8 cellular contexts compared by ENCODE assay signal in genomic region chr16:75109732-75110243, GRCh38. TPM values are rescaled to one million over a fixed set of nuclear protein-coding genes. Genes with fewer than 3 reads are reported as not detected.
DNase-seq lines count a peak whose midpoint lies in the region; ATAC-seq, FAIRE-seq and TF ChIP-seq lines count a peak whose summit lies in the region.

No MANE protein-coding gene starts in this region.

- H3K36me3 ChIP-seq in bronchial epithelial cell (ENCODE audit: control insufficient read depth, insufficient read depth, low read length) (peaks cover 5% of the 10 kb centered on the region), mucosa of stomach (ENCODE audit: control insufficient read depth, insufficient read depth, low read length) (peaks cover 4% of the 10 kb centered on the region)

- no peaks in the 10 kb centered on the region for H3K9me3 ChIP-seq in mucosa of stomach (ENCODE audit: control insufficient read depth, low read length)

- peak; percentile 22 for TF ChIP-seq CTCF in bronchial epithelial cell (IDR thresholded peaks at IDR 0.05; ENCODE audit: insufficient read depth, low read length, severe bottlenecking)

- DNase-seq in DMS53 treated with DMSO at 0.1 percent for 48 hours (lab: John Stamatoyannopoulos, UW; ENCODE audit: unreplicated experiment) (peak; percentile 23), NCI-H446 treated with DMSO at 0.1 percent for 48 hours (lab: John Stamatoyannopoulos, UW) (peak; percentile 11), bronchial epithelial cell (ENCODE audit: low read depth) (no peak), NCI-H187 (lab: John Stamatoyannopoulos, UW) (no peak), RKO (ENCODE audit: low spot score) (no peak)

- H3K9ac ChIP-seq in mucosa of stomach (ENCODE audit: low read length): peak overlapping the region; percentile 56

- ATAC-seq in HG03439 (IDR thresholded peaks at IDR 0.05; ENCODE audit: unreplicated experiment): no peak
- ATAC-seq in HG03342 (IDR thresholded peaks at IDR 0.05; ENCODE audit: unreplicated experiment): no peak

- H3K27me3 ChIP-seq in bronchial epithelial cell (ENCODE audit: control insufficient read depth, insufficient read depth, low read length) (no peaks in the 10 kb centered on the region), mucosa of stomach (ENCODE audit: control insufficient read depth, insufficient read depth, low read length) (no peaks in the 10 kb centered on the region)

- no peak for FAIRE-seq in bronchial epithelial cell (lab: Jason Lieb, UNC)

- H3K4me1 ChIP-seq in mucosa of stomach (ENCODE audit: control insufficient read depth, insufficient read depth, low read length): peaks cover 52% of the 10 kb centered on the region

- no peak overlapping the region for H3K4me3 ChIP-seq in bronchial epithelial cell (ENCODE audit: low read depth, low read length)
- H3K4me3 ChIP-seq in mucosa of stomach (ENCODE audit: low read length): no peak overlapping the region

RNA-seq across cellular contexts. Expression of gene LDHD, which starts 6.8 kb away (rescaled TPM):
- 0.53 and 1.9 TPM in 2 replicates for total RNA-seq in bronchial epithelial cell

RNA-seq across cellular contexts. Expression of gene ZFP1, which starts 38.5 kb away (rescaled TPM):
- total RNA-seq in bronchial epithelial cell: 4.5 and 10.5 TPM in 2 replicates

Comparison
In these comparisons a context has a peak if more than half of its experiments do, and no peak if none do; other contexts are left out.
1. DNase-seq: peak in DMS53 treated with DMSO at 0.1 percent for 48 hours (single experiment) and NCI-H446 treated with DMSO at 0.1 percent for 48 hours (single experiment); none in bronchial epithelial cell (single experiment), NCI-H187 (0 of 2) and RKO (single experiment).